Comparison of ENCODE assay signal across 10 cellular contexts in genomic region chr10:61964059-61964709, GRCh38.
A peak's percentile ranks its signal among the peaks of the same experiment; 100 is the strongest.
DNase-seq lines count a peak whose midpoint lies in the region; ATAC-seq and TF ChIP-seq lines count a peak whose summit lies in the region.
"Had no signal": no experiment of that assay in that cellular context is flagged by ENCODE, and none has a peak within 500 bp of the region (broad histone marks: within the 10 kb centered on the region; RNA-seq: fewer than 3 reads in every experiment).

No MANE protein-coding gene starts in this region.

- ATAC-seq in GM21381 (IDR thresholded peaks at IDR 0.05; ENCODE audit: unreplicated experiment): peak; percentile 29
- ATAC-seq in activated CD8-positive, alpha-beta T cell treated with anti-CD3 and anti-CD28 coated beads for 36 hours: no peak
- ATAC-seq in left lobe of liver: peak; percentile 74
- ATAC-seq in GM21723 (IDR thresholded peaks at IDR 0.05; ENCODE audit: unreplicated experiment): no peak

- peak overlapping the region; percentile 73 for H3K4me2 ChIP-seq in BLaER1

- peak overlapping the region; percentile 85 for H3K27ac ChIP-seq in BLaER1
- H3K27ac ChIP-seq: breast epithelium had no signal

- H3K4me3 Mint-ChIP-seq in activated CD8-positive, alpha-beta T cell treated with anti-CD3 and anti-CD28 coated beads for 36 hours: no peak overlapping the region
- H3K4me3 Mint-ChIP-seq: T-helper 2 cell treated with Interferon-gamma antibody and Interleukin-4, amounts not matched to agents 5 μg/mL and 100 μg/mL, for 36 hours had no signal

- H3K36me3 Mint-ChIP-seq in activated CD8-positive, alpha-beta T cell treated with anti-CD3 and anti-CD28 coated beads for 36 hours (ENCODE audit: low read depth): peaks cover 66% of the 10 kb centered on the region

- no peaks in the 10 kb centered on the region for H3K27me3 ChIP-seq in BLaER1
- H3K27me3 ChIP-seq: breast epithelium had no signal

- peaks cover 15% of the 10 kb centered on the region for H3K9me3 ChIP-seq in BLaER1
- H3K9me3 ChIP-seq: breast epithelium had no signal

- no peak for DNase-seq in activated CD8-positive, alpha-beta T cell treated with anti-CD3 and anti-CD28 coated beads for 36 hours
- DNase-seq in left lobe of liver (ENCODE audit: low spot score) (no peak), NCI-H345 treated with DMSO at 0.1 percent for 48 hours (lab: John Stamatoyannopoulos, UW; ENCODE audit: unreplicated experiment) (no peak), GF-D8 (lab: John Stamatoyannopoulos, UW) (no peak), NCI-H146 (lab: John Stamatoyannopoulos, UW) (no peak)

- no peaks in the 10 kb centered on the region for H3K27me3 Mint-ChIP-seq in activated CD8-positive, alpha-beta T cell treated with anti-CD3 and anti-CD28 coated beads for 36 hours

- peaks cover 68% of the 10 kb centered on the region for H3K4me1 Mint-ChIP-seq in activated CD8-positive, alpha-beta T cell treated with anti-CD3 and anti-CD28 coated beads for 36 hours (ENCODE audit: low read depth)

- intact Hi-C loops in activated CD8-positive, alpha-beta T cell treated with anti-CD3 and anti-CD28 coated beads for 36 hours (cut with micrococcal nuclease): no loop called here

- no peaks in the 10 kb centered on the region for H4K20me1 ChIP-seq in BLaER1

- peak overlapping the region; percentile 86 for H3K27ac Mint-ChIP-seq in activated CD8-positive, alpha-beta T cell treated with anti-CD3 and anti-CD28 coated beads for 36 hours
- H3K27ac Mint-ChIP-seq: T-helper 2 cell treated with Interferon-gamma antibody and Interleukin-4, amounts not matched to agents 5 μg/mL and 100 μg/mL, for 36 hours had no signal

- peaks cover 73% of the 10 kb centered on the region for H3K36me3 ChIP-seq in BLaER1
- H3K36me3 ChIP-seq: breast epithelium had no signal

- H3K4me1 ChIP-seq in BLaER1: peaks cover 100% of the 10 kb centered on the region
- H3K4me1 ChIP-seq: breast epithelium had no signal

- no peak for TF ChIP-seq CTCF in activated CD8-positive, alpha-beta T cell treated with anti-CD3 and anti-CD28 coated beads for 36 hours (IDR thresholded peaks at IDR 0.05)

- peak overlapping the region; percentile 35; the same call in 1 of the 2 replicates for H3K4me3 ChIP-seq in BLaER1
- H3K4me3 ChIP-seq: breast epithelium had no signal

- no peaks in the 10 kb centered on the region for H3K9me3 Mint-ChIP-seq in activated CD8-positive, alpha-beta T cell treated with anti-CD3 and anti-CD28 coated beads for 36 hours
- H3K9me3 Mint-ChIP-seq: T-helper 2 cell treated with Interferon-gamma antibody and Interleukin-4, amounts not matched to agents 5 μg/mL and 100 μg/mL, for 36 hours had no signal

- CTCF ChIA-PET in activated CD8-positive, alpha-beta T cell treated with anti-CD3 and anti-CD28 coated beads for 36 hours (lab: Charles Lee): interaction anchor here (1.2 to 1.5 kb wide), 2 partner anchors 16 to 19 kb away, joined by 4 to 6 read pairs; no protein-coding TSS in a partner anchor

- H3K9ac ChIP-seq in BLaER1: peak overlapping the region; percentile 59

- POLR2A ChIA-PET in activated CD8-positive, alpha-beta T cell treated with anti-CD3 and anti-CD28 coated beads for 36 hours (lab: Charles Lee): interaction anchor here (0.9 to 4.2 kb wide), 9 partner anchors 10 to 74 kb away, joined by 3 to 22 read pairs (median 3); no protein-coding TSS in a partner anchor

Comparison
In these comparisons a context has a peak if more than half of its experiments do, and no peak if none do; other contexts are left out.
1. ATAC-seq: peak in GM21381 (single experiment) and left lobe of liver (single experiment); none in activated CD8-positive, alpha-beta T cell treated with anti-CD3 and anti-CD28 coated beads for 36 hours (single experiment) and GM21723 (single experiment).